21 cellular contexts compared by ENCODE assay signal in genomic region chr11:57771365-57771764, GRCh38. TPM values are rescaled to one million over a fixed set of nuclear protein-coding genes. Genes with fewer than 3 reads are reported as not detected.
"Had no signal": no experiment of that assay in that cellular context is flagged by ENCODE, and none has a peak within 500 bp of the region (broad histone marks: within the 10 kb centered on the region; RNA-seq: fewer than 3 reads in every experiment).

No MANE protein-coding gene starts in this region.

- H3K4me2 ChIP-seq: hepatocyte had no signal

- H3K27me3 ChIP-seq: hepatocyte, transverse colon had no signal

- H3K9me3 ChIP-seq: lower lobe of right lung, transverse colon had no signal

- H3K36me3 ChIP-seq: lower lobe of right lung, transverse colon, WERI-Rb-1 had no signal

- H3K9me3 Mint-ChIP-seq: natural killer cell treated with Interleukin-12 subunit alpha and Interleukin-12 subunit beta and Interleukin-15 and Interleukin-18, amount 100 ng/mL, for 72 hours had no signal

- DNase-seq: activated CD4-positive, alpha-beta T cell treated with anti-CD3 and anti-CD28 coated beads for 36 hours; activated CD4-positive, alpha-beta T cell treated with anti-CD3 and anti-CD28 coated beads, Interleukin-2, amount 50 U/mL, for 48 hours; activated gamma-delta T cell treated with Interleukin-2 at 50 U/mL for 16 hours; dermis blood vessel endothelial cell; effector memory CD4-positive, alpha-beta T cell; foreskin fibroblast; islet precursor cell; left colon; lower lobe of right lung; stimulated activated naive CD8-positive, alpha-beta T cell treated with anti-CD3 and anti-CD28 coated beads, Interleukin-15, Interleukin-2, amounts not matched to agents 100 U/mL and 50 U/mL, for 24 hours; transverse colon; WERI-Rb-1 had no signal

- H2AFZ ChIP-seq: hepatocyte, parathyroid adenoma had no signal

- H3K27ac Mint-ChIP-seq: activated CD4-positive, alpha-beta T cell treated with anti-CD3 and anti-CD28 coated beads for 36 hours; activated naive CD8-positive, alpha-beta T cell; activated T-helper 1 cell treated with anti-CD3 and anti-CD28 coated beads, Interleukin-12 subunit alpha, Interleukin-12 subunit beta, Interleukin-2, Interleukin-4 antibody, amounts not matched to agents 30 ng/mL and 10 ng/mL and 1 ng/mL, durations not matched to agents 14 hours and 24 hours and 36 hours; natural killer cell treated with Interleukin-12 subunit alpha and Interleukin-12 subunit beta and Interleukin-15 and Interleukin-18, amount 100 ng/mL, for 72 hours had no signal

- H3K9ac ChIP-seq: parathyroid adenoma had no signal

- H3K4me3 Mint-ChIP-seq: activated CD4-positive, alpha-beta T cell treated with anti-CD3 and anti-CD28 coated beads for 36 hours; activated naive CD8-positive, alpha-beta T cell; activated T-helper 1 cell treated with anti-CD3 and anti-CD28 coated beads, Interleukin-12 subunit alpha, Interleukin-12 subunit beta, Interleukin-2, Interleukin-4 antibody, amounts not matched to agents 30 ng/mL and 10 ng/mL and 1 ng/mL, durations not matched to agents 14 hours and 24 hours and 36 hours; natural killer cell treated with Interleukin-12 subunit alpha and Interleukin-12 subunit beta and Interleukin-15 and Interleukin-18, amount 100 ng/mL, for 72 hours had no signal

- H3K27me3 Mint-ChIP-seq: activated CD4-positive, alpha-beta T cell treated with anti-CD3 and anti-CD28 coated beads for 36 hours; activated naive CD8-positive, alpha-beta T cell; natural killer cell treated with Interleukin-12 subunit alpha and Interleukin-12 subunit beta and Interleukin-15 and Interleukin-18, amount 100 ng/mL, for 72 hours had no signal

- ATAC-seq: activated CD4-positive, alpha-beta T cell treated with anti-CD3 and anti-CD28 coated beads for 36 hours; lower lobe of right lung; natural killer cell treated with Interleukin-12 subunit alpha and Interleukin-12 subunit beta and Interleukin-15 and Interleukin-18, amount 100 ng/mL, for 72 hours; stimulated activated naive CD8-positive, alpha-beta T cell treated with anti-CD3 and anti-CD28 coated beads, Interleukin-15, Interleukin-2, amounts not matched to agents 100 U/mL and 50 U/mL, for 24 hours had no signal

- H3K27ac ChIP-seq: parathyroid adenoma, WERI-Rb-1 had no signal

- H3K4me3 ChIP-seq: hepatocyte, lower lobe of right lung, transverse colon had no signal

- H3K36me3 Mint-ChIP-seq: natural killer cell treated with Interleukin-12 subunit alpha and Interleukin-12 subunit beta and Interleukin-15 and Interleukin-18, amount 100 ng/mL, for 72 hours had no signal

RNA-seq across cellular contexts. Expression of gene BTBD18, which starts 19.7 kb away (rescaled TPM):
- total RNA-seq: activated CD4-positive, alpha-beta T cell treated with anti-CD3 and anti-CD28 coated beads for 36 hours; activated T-helper 1 cell treated with anti-CD3 and anti-CD28 coated beads, Interleukin-12 subunit alpha, Interleukin-12 subunit beta, Interleukin-2, Interleukin-4 antibody, amounts not matched to agents 30 ng/mL and 10 ng/mL and 1 ng/mL, durations not matched to agents 14 hours and 24 hours and 36 hours; cerebellum; dermis blood vessel endothelial cell; glomerular endothelial cell; hepatocyte; left colon; lower lobe of right lung; natural killer cell treated with Interleukin-12 subunit alpha and Interleukin-12 subunit beta and Interleukin-15 and Interleukin-18, amount 100 ng/mL, for 72 hours; renal cortical epithelial cell; T-helper 2 cell treated with Interferon-gamma antibody and Interleukin-4, amounts not matched to agents 100 ng/mL and 5 ng/mL, for 36 hours; transverse colon had no signal
